ENCODE assay signal across 9 cellular contexts in genomic region chr15:48333553-48333952, GRCh38. TPM values are rescaled to one million over a fixed set of nuclear protein-coding genes. Genes with fewer than 3 reads are reported as not detected.
DNase-seq lines count a peak whose midpoint lies in the region; ATAC-seq and TF ChIP-seq lines count a peak whose summit lies in the region.
"Had no signal": no experiment of that assay in that cellular context is flagged by ENCODE, and none has a peak within 500 bp of the region (broad histone marks: within the 10 kb centered on the region; RNA-seq: fewer than 3 reads in every experiment).

No MANE protein-coding gene starts in this region.

- DNase-seq in foreskin fibroblast (no peak), SK-N-DZ (ENCODE audit: low spot score) (no peak)
- no peak for DNase-seq in stimulated activated CD4-positive, alpha-beta T cell treated with anti-CD3 and anti-CD28 coated beads, Interleukin-15, amount 100 ng/mL, for 24 hours
- DNase-seq: activated CD8-positive, alpha-beta memory T cell treated with anti-CD3 and anti-CD28 coated beads, Interleukin-2, amount 50 U/mL, for 48 hours had no signal

- no peaks in the 10 kb centered on the region for H3K9me3 ChIP-seq in BLaER1 treated with 17β-estradiol and CSF1 and Interleukin-3, amounts not matched to agents 10 nM and 100 nM (replicated peaks in 1 of 11)
- no peaks in the 10 kb centered on the region for H3K9me3 ChIP-seq in iPS-15b (ENCODE audit: control insufficient read depth, insufficient read depth, low read length)

- peaks cover 5 to 42% (median 15%) of the 10 kb centered on the region in 11 experiments; a peak in 15 of 22 replicates for H4K20me1 ChIP-seq in BLaER1 treated with 17β-estradiol and CSF1 and Interleukin-3, amounts not matched to agents 10 nM and 100 nM

- H3K27ac ChIP-seq in BLaER1 treated with 17β-estradiol and CSF1 and Interleukin-3, amounts not matched to agents 10 nM and 100 nM, result peak overlapping the region in 8 of 11 experiments; percentile 99 to 100 (median 99); a peak in 12 of 22 replicates

- peak overlapping the region in 10 of 11 experiments; percentile 34 to 100 (median 99); a peak in 18 of 22 replicates for H3K9ac ChIP-seq in BLaER1 treated with 17β-estradiol and CSF1 and Interleukin-3, amounts not matched to agents 10 nM and 100 nM
- H3K9ac ChIP-seq in iPS-15b (ENCODE audit: low read depth, low read length), result no peak overlapping the region

- H3K36me3 ChIP-seq in BLaER1 treated with 17β-estradiol and CSF1 and Interleukin-3, amounts not matched to agents 10 nM and 100 nM, result peaks cover 31 to 54% (median 47%) of the 10 kb centered on the region in 11 experiments
- peaks cover 5% of the 10 kb centered on the region for H3K36me3 ChIP-seq in iPS-15b (ENCODE audit: control insufficient read depth, insufficient read depth, low read length)

- no peak for ATAC-seq in HG03521 (IDR thresholded peaks at IDR 0.05; ENCODE audit: unreplicated experiment)

- TF ChIP-seq CTCF in foreskin fibroblast (IDR thresholded peaks at IDR 0.05; ENCODE audit: low read depth, low read length), result no peak

- peak overlapping the region; percentile 80 to 99 (median 95); a peak in 21 of 22 replicates for H3K4me2 ChIP-seq in BLaER1 treated with 17β-estradiol and CSF1 and Interleukin-3, amounts not matched to agents 10 nM and 100 nM

- H3K4me3 ChIP-seq in BLaER1 treated with 17β-estradiol and CSF1 and Interleukin-3, amounts not matched to agents 10 nM and 100 nM, result peak overlapping the region in 8 of 10 experiments; percentile 83 to 97 (median 92); a peak in 16 of 20 replicates
- H3K4me3 ChIP-seq in GM08714 (ENCODE audit: low read length) (peak overlapping the region; percentile 95), iPS-15b (ENCODE audit: low read depth, low read length) (peak overlapping the region; percentile 90), foreskin fibroblast (ENCODE audit: low read depth in 1 of 2, low read length in 2 of 2) (no peak overlapping the region)

- peaks cover 28 to 49% (median 47%) of the 10 kb centered on the region in 10 experiments for H3K4me1 ChIP-seq in BLaER1 treated with 17β-estradiol and CSF1 and Interleukin-3, amounts not matched to agents 10 nM and 100 nM
- H3K4me1 ChIP-seq in iPS-15b (ENCODE audit: control insufficient read depth, insufficient read depth, low read length), result peaks cover 2% of the 10 kb centered on the region

- H3K27me3 ChIP-seq in BLaER1 treated with 17β-estradiol and CSF1 and Interleukin-3, amounts not matched to agents 10 nM and 100 nM, result no peaks in the 10 kb centered on the region
- no peaks in the 10 kb centered on the region for H3K27me3 ChIP-seq in iPS-15b (ENCODE audit: control insufficient read depth, insufficient read depth, low read length)

TF ChIP-seq in PFSK-1, 5 proteins besides CTCF, POLR2A, EP300 and RAD21:
- no peak for TF ChIP-seq REST (IDR thresholded peaks at IDR 0.05; ENCODE audit: insufficient read depth in 1 of 2, low read depth in 2 of 2, low read length in 2 of 2)
- TF ChIP-seq POLR2AphosphoS5 (IDR thresholded peaks at IDR 0.05; ENCODE audit: low read depth, low read length), result 0 out of 2 replicates have a peak, but pooled peaks have one; percentile 39

RNA-seq across cellular contexts. Expression of gene DUT, which starts 2.3 kb away (rescaled TPM):
- polyA plus RNA-seq in PFSK-1 (2012; ENCODE audit: insufficient read length, low read depth), result 95.1 TPM
- 195 and 214 TPM in 2 replicates for polyA plus RNA-seq in SK-N-DZ (2014; cell fraction: cytosol; rRNA removed)
- polyA plus RNA-seq in SK-N-DZ (2014; cell fraction: nucleus; rRNA removed), result 346 and 376 TPM in 2 replicates

Comparison
In these comparisons a context has a peak if more than half of its experiments do, and no peak if none do; other contexts are left out.
1. H3K4me3 ChIP-seq: peak in BLaER1 treated with 17β-estradiol and CSF1 and Interleukin-3, amounts not matched to agents 10 nM and 100 nM (8 of 10), GM08714 (single experiment) and iPS-15b (single experiment); none in foreskin fibroblast (0 of 2).